In genomic region chr4:139655116-139655515, GRCh38 we compare ENCODE assay signal across 1 cellular context.
TF ChIP-seq lines count a peak whose summit lies in the region.

No MANE protein-coding gene starts in this region.

TF ChIP-seq in HepG2, 621 proteins besides CTCF, POLR2A, EP300 and RAD21 (continued from another document):
- TF ChIP-seq, protein P1, sequence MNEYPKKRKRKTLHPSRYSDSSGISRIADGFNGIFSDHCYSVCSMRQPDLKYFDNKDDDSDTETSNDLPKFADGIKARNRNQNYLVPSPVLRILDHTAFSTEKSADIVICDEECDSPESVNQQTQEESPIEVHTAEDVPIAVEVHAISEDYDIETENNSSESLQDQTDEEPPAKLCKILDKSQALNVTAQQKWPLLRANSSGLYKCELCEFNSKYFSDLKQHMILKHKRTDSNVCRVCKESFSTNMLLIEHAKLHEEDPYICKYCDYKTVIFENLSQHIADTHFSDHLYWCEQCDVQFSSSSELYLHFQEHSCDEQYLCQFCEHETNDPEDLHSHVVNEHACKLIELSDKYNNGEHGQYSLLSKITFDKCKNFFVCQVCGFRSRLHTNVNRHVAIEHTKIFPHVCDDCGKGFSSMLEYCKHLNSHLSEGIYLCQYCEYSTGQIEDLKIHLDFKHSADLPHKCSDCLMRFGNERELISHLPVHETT (CRISPR knock-in tag; conservative IDR thresholded peaks at IDR 0.05) = no peak
- TF ChIP-seq GATAD1 (CRISPR knock-in tag; IDR thresholded peaks at IDR 0.05) (no peak), ZNF280B (CRISPR knock-in tag; IDR thresholded peaks at IDR 0.05; ENCODE audit: borderline replicate concordance) (no peak), TAF15 (IDR thresholded peaks at IDR 0.05; ENCODE audit: low read depth, low read length, poor library complexity, severe bottlenecking) (no peak), ZNF274 (CRISPR knock-in tag; IDR thresholded peaks at IDR 0.05) (no peak), EED (CRISPR knock-in tag; IDR thresholded peaks at IDR 0.05) (no peak), TRAFD1 (CRISPR knock-in tag; IDR thresholded peaks at IDR 0.05; ENCODE audit: borderline replicate concordance) (no peak), BRD4 (CRISPR knock-in tag; IDR thresholded peaks at IDR 0.05) (no peak), ZNF138 (CRISPR knock-in tag; IDR thresholded peaks at IDR 0.05; ENCODE audit: low read depth) (no peak), YY1 (IDR thresholded peaks at IDR 0.05; ENCODE audit: insufficient read depth, insufficient replicate concordance, low read depth, low read length) (no peak), RFX1 (IDR thresholded peaks at IDR 0.05) (no peak), ZNF660 (CRISPR knock-in tag; IDR thresholded peaks at IDR 0.05; ENCODE audit: borderline replicate concordance, low read depth) (no peak), STAG1 (CRISPR knock-in tag; IDR thresholded peaks at IDR 0.05) (peak; percentile 90), NR2F2 (IDR thresholded peaks at IDR 0.05; ENCODE audit: borderline replicate concordance, low read depth) (no peak), SOX13 (IDR thresholded peaks at IDR 0.05) (no peak), SOX13 (CRISPR knock-in tag; conservative IDR thresholded peaks at IDR 0.05 in 1 of 2, IDR thresholded peaks at IDR 0.05 in 1 of 2) (no peak), SMC3 (IDR thresholded peaks at IDR 0.05; ENCODE audit: low read length) (peak; percentile 60), MATR3 (CRISPR knock-in tag; IDR thresholded peaks at IDR 0.05) (no peak), ZNF160 (CRISPR knock-in tag; IDR thresholded peaks at IDR 0.05) (no peak), REL (CRISPR knock-in tag; conservative IDR thresholded peaks at IDR 0.05) (no peak), MZF1 (CRISPR knock-in tag; IDR thresholded peaks at IDR 0.05; ENCODE audit: borderline replicate concordance) (no peak), ZC3H4 (CRISPR knock-in tag; IDR thresholded peaks at IDR 0.05; ENCODE audit: borderline replicate concordance) (no peak), HNRNPH1 (optimal IDR thresholded peaks at IDR 0.05; ENCODE audit: low read depth, low read length) (no peak), NFE2L1 (CRISPR knock-in tag; IDR thresholded peaks at IDR 0.05; ENCODE audit: borderline replicate concordance) (no peak), PAX8 (CRISPR knock-in tag; IDR thresholded peaks at IDR 0.05; ENCODE audit: borderline replicate concordance) (no peak), RXRB (CRISPR knock-in tag; IDR thresholded peaks at IDR 0.05; ENCODE audit: borderline replicate concordance) (peak; percentile 27; the same call in 1 of the 2 replicates), ZNF557 (CRISPR knock-in tag; IDR thresholded peaks at IDR 0.05) (no peak), THRA (CRISPR knock-in tag; IDR thresholded peaks at IDR 0.05; ENCODE audit: borderline replicate concordance) (peak; percentile 51; the same call in 1 of the 2 replicates), SOX6 (IDR thresholded peaks at IDR 0.05) (no peak), SOX6 (CRISPR knock-in tag; IDR thresholded peaks at IDR 0.05) (no peak), KLF6 (CRISPR knock-in tag; IDR thresholded peaks at IDR 0.05) (no peak), ATRX (CRISPR knock-in tag; IDR thresholded peaks at IDR 0.05; ENCODE audit: borderline replicate concordance) (no peak), POLR2G (IDR thresholded peaks at IDR 0.05; ENCODE audit: low read depth, low read length) (no peak), HMGA1 (CRISPR knock-in tag; conservative IDR thresholded peaks at IDR 0.05) (no peak)
- TF ChIP-seq, protein P2, sequence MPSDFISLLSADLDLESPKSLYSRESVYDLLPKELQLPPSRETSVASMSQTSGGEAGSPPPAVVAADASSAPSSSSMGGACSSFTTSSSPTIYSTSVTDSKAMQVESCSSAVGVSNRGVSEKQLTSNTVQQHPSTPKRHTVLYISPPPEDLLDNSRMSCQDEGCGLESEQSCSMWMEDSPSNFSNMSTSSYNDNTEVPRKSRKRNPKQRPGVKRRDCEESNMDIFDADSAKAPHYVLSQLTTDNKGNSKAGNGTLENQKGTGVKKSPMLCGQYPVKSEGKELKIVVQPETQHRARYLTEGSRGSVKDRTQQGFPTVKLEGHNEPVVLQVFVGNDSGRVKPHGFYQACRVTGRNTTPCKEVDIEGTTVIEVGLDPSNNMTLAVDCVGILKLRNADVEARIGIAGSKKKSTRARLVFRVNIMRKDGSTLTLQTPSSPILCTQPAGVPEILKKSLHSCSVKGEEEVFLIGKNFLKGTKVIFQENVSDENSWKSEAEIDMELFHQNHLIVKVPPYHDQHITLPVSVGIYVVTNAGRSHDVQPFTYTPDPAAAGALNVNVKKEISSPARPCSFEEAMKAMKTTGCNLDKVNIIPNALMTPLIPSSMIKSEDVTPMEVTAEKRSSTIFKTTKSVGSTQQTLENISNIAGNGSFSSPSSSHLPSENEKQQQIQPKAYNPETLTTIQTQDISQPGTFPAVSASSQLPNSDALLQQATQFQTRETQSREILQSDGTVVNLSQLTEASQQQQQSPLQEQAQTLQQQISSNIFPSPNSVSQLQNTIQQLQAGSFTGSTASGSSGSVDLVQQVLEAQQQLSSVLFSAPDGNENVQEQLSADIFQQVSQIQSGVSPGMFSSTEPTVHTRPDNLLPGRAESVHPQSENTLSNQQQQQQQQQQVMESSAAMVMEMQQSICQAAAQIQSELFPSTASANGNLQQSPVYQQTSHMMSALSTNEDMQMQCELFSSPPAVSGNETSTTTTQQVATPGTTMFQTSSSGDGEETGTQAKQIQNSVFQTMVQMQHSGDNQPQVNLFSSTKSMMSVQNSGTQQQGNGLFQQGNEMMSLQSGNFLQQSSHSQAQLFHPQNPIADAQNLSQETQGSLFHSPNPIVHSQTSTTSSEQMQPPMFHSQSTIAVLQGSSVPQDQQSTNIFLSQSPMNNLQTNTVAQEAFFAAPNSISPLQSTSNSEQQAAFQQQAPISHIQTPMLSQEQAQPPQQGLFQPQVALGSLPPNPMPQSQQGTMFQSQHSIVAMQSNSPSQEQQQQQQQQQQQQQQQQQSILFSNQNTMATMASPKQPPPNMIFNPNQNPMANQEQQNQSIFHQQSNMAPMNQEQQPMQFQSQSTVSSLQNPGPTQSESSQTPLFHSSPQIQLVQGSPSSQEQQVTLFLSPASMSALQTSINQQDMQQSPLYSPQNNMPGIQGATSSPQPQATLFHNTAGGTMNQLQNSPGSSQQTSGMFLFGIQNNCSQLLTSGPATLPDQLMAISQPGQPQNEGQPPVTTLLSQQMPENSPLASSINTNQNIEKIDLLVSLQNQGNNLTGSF (CRISPR knock-in tag; IDR thresholded peaks at IDR 0.05) = no peak
- TF ChIP-seq, protein P3, sequence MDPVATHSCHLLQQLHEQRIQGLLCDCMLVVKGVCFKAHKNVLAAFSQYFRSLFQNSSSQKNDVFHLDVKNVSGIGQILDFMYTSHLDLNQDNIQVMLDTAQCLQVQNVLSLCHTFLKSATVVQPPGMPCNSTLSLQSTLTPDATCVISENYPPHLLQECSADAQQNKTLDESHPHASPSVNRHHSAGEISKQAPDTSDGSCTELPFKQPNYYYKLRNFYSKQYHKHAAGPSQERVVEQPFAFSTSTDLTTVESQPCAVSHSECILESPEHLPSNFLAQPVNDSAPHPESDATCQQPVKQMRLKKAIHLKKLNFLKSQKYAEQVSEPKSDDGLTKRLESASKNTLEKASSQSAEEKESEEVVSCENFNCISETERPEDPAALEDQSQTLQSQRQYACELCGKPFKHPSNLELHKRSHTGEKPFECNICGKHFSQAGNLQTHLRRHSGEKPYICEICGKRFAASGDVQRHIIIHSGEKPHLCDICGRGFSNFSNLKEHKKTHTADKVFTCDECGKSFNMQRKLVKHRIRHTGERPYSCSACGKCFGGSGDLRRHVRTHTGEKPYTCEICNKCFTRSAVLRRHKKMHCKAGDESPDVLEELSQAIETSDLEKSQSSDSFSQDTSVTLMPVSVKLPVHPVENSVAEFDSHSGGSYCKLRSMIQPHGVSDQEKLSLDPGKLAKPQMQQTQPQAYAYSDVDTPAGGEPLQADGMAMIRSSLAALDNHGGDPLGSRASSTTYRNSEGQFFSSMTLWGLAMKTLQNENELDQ (CRISPR knock-in tag; IDR thresholded peaks at IDR 0.05; ENCODE audit: borderline replicate concordance) = no peak
